Comparison of ENCODE assay signal across 8 cellular contexts in genomic region chr15:40693904-40694705, GRCh38. TPM values are rescaled to one million over a fixed set of nuclear protein-coding genes. Genes with fewer than 3 reads are reported as not detected.
DNase-seq lines count a peak whose midpoint lies in the region; ATAC-seq and TF ChIP-seq lines count a peak whose summit lies in the region.

No MANE protein-coding gene starts in this region.

- intact Hi-C loops in MCF 10A (cut with micrococcal nuclease) = loop anchor here (5.0 kb wide), 1 partner anchor 102 kb away; the partner anchor contains the start of gene KNL1

- peak overlapping the region; percentile 99 for H3K27ac Mint-ChIP-seq in activated naive CD4-positive, alpha-beta T cell treated with anti-CD3 and anti-CD28 coated beads, Interleukin-2, amount 10 ng/mL, durations not matched to agents 7 days and 5 days
- H3K27ac Mint-ChIP-seq in MCF 10A (ENCODE audit: low read depth, unreplicated experiment) (peak overlapping the region; percentile 98), memory B cell (peak overlapping the region; percentile 94)

- H3K27me3 Mint-ChIP-seq in activated naive CD4-positive, alpha-beta T cell treated with anti-CD3 and anti-CD28 coated beads, Interleukin-2, amount 10 ng/mL, durations not matched to agents 7 days and 5 days = no peaks in the 10 kb centered on the region
- H3K27me3 Mint-ChIP-seq in MCF 10A (ENCODE audit: insufficient read depth, unreplicated experiment) = no peaks in the 10 kb centered on the region
- no peaks in the 10 kb centered on the region for H3K27me3 Mint-ChIP-seq in memory B cell

- peak overlapping the region; percentile 98 for H3K9ac ChIP-seq in HUES64 (ENCODE audit: low read depth, low read length)

- CTCF ChIA-PET in activated naive CD4-positive, alpha-beta T cell treated with anti-CD3 and anti-CD28 coated beads, Interleukin-2, amount 10 ng/mL, durations not matched to agents 7 days and 5 days (lab: Charles Lee) = interaction anchor here (0.6 to 1.6 kb wide), 8 partner anchors 10 to 198 kb away, joined by 3 to 4 read pairs (median 3); partner anchors contain the start of gene RPUSD2
- CTCF ChIA-PET in MCF 10A (lab: Yijun Ruan, JAX) = interaction anchor here (0.5 to 4.1 kb wide), 6 partner anchors 15 to 536 kb away, joined by 3 to 17 read pairs (median 3); partner anchors contain the start of gene EXD1

- peak; percentile 26 for DNase-seq in activated naive CD4-positive, alpha-beta T cell treated with anti-CD3 and anti-CD28 coated beads, Interleukin-2, amount 10 ng/mL, durations not matched to agents 7 days and 5 days
- DNase-seq in activated naive CD4-positive, alpha-beta T cell treated with anti-CD3 and anti-CD28 coated beads, Interleukin-2, amount 50 U/mL, for 16 hours = no peak
- no peak for DNase-seq in MCF 10A (ENCODE audit: unreplicated experiment)
- no peak for DNase-seq in memory B cell (ENCODE audit: low spot score in 2 of 2)
- no peak for DNase-seq in iPS-NIHi11 (ENCODE audit: low spot score)
- DNase-seq in HuH-7 (ENCODE audit: low spot score) = no peak

- POLR2A ChIA-PET in MCF 10A (lab: Yijun Ruan, JAX) = interaction anchor here (0.5 to 3.9 kb wide), 35 partner anchors 9 to 714 kb away, joined by 3 to 26 read pairs (median 4); partner anchors contain the start of genes C15orf62, CCDC32, DNAJC17 and GCHFR

- H3K36me3 Mint-ChIP-seq in activated naive CD4-positive, alpha-beta T cell treated with anti-CD3 and anti-CD28 coated beads, Interleukin-2, amount 10 ng/mL, durations not matched to agents 7 days and 5 days = peaks cover 34% of the 10 kb centered on the region
- H3K36me3 Mint-ChIP-seq in MCF 10A (ENCODE audit: insufficient read depth, unreplicated experiment) (peaks cover 20% of the 10 kb centered on the region), memory B cell (peaks cover 2% of the 10 kb centered on the region)

- no peak for ATAC-seq in memory B cell (ENCODE audit: low read depth)
- no peak for ATAC-seq in HG02884 (IDR thresholded peaks at IDR 0.05; ENCODE audit: unreplicated experiment)

- no peaks in the 10 kb centered on the region for H3K9me3 Mint-ChIP-seq in activated naive CD4-positive, alpha-beta T cell treated with anti-CD3 and anti-CD28 coated beads, Interleukin-2, amount 10 ng/mL, durations not matched to agents 7 days and 5 days
- H3K9me3 Mint-ChIP-seq in MCF 10A (ENCODE audit: unreplicated experiment) (no peaks in the 10 kb centered on the region), memory B cell (no peaks in the 10 kb centered on the region)

- TF ChIP-seq CTCF in MCF 10A (IDR thresholded peaks at IDR 0.05; ENCODE audit: unreplicated experiment) = no peak

- BruUV-seq in MCF 10A (replicated peaks; lab: Mats Ljungman, UMichigan) = TSS peak; percentile 70

- H3K9me3 ChIP-seq in HUES64 (ENCODE audit: insufficient read depth, low read depth, low read length) = no peaks in the 10 kb centered on the region

- H3K27ac ChIP-seq in HUES64 (ENCODE audit: low read depth, low read length) = peak overlapping the region; percentile 100

- no peaks in the 10 kb centered on the region for H3K27me3 ChIP-seq in HUES64 (ENCODE audit: insufficient read depth, low read length)

- peak overlapping the region; percentile 99 for H3K4me3 ChIP-seq in HUES64 (ENCODE audit: low read length)

- 35% methylated on average over 32 of the region's 32 CpGs for WGBS in HUES64

- H3K36me3 ChIP-seq in HUES64 (ENCODE audit: insufficient read depth, low read length) = peaks cover 13% of the 10 kb centered on the region

- H3K4me1 Mint-ChIP-seq in activated naive CD4-positive, alpha-beta T cell treated with anti-CD3 and anti-CD28 coated beads, Interleukin-2, amount 10 ng/mL, durations not matched to agents 7 days and 5 days = peaks cover 44% of the 10 kb centered on the region
- H3K4me1 Mint-ChIP-seq in MCF 10A (ENCODE audit: insufficient read depth, unreplicated experiment) (peaks cover 17% of the 10 kb centered on the region), memory B cell (peaks cover 11% of the 10 kb centered on the region)

- 0 out of 2 replicates have a peak, but pooled peaks cover 2% of the 10 kb centered on the region for H3K4me1 ChIP-seq in HUES64 (ENCODE audit: insufficient read depth, low read length)

- peak overlapping the region; percentile 94 for H3K4me3 Mint-ChIP-seq in activated naive CD4-positive, alpha-beta T cell treated with anti-CD3 and anti-CD28 coated beads, Interleukin-2, amount 10 ng/mL, durations not matched to agents 7 days and 5 days
- peak overlapping the region; percentile 96 for H3K4me3 Mint-ChIP-seq in MCF 10A (ENCODE audit: unreplicated experiment)
- peak overlapping the region; percentile 99 for H3K4me3 Mint-ChIP-seq in memory B cell

RNA-seq across cellular contexts. Expression of gene RAD51, which starts 0.9 kb away (rescaled TPM):
- 32.9 TPM for polyA plus RNA-seq in HUES64 (2013, experiment 1 of 2)
- polyA plus RNA-seq in HUES64 (2013, experiment 2 of 2) = 31.3 TPM
- 6.1 and 7.1 TPM in 2 replicates for total RNA-seq in MCF 10A (2022)
